ENCODE assay signal across 8 cellular contexts in genomic region chr9:21993893-21994525, GRCh38. TPM values are rescaled to one million over a fixed set of nuclear protein-coding genes. Genes with fewer than 3 reads are reported as not detected.
DNase-seq lines count a peak whose midpoint lies in the region; ATAC-seq and TF ChIP-seq lines count a peak whose summit lies in the region.

TSS of gene CDKN2A (minus strand) at chr9:21994392.

- peak; percentile 39 for ATAC-seq in GM21723 (IDR thresholded peaks at IDR 0.05; ENCODE audit: unreplicated experiment)

- 7 to 12% methylated on average over 26 to 36 of the region's 52 CpGs for WGBS in tibial nerve, 2 donors

- peaks cover 0 to 45% of the 10 kb centered on the region in 2 donors for H3K27me3 ChIP-seq in tibial nerve

- TF ChIP-seq CTCF in GM12874 (IDR thresholded peaks at IDR 0.05; ENCODE audit: insufficient read depth, low read depth, low read length) (0 out of 2 replicates have a peak, but pooled peaks have one; percentile 26), tibial nerve (IDR thresholded peaks at IDR 0.05) (no peak)

- H3K9me3 ChIP-seq in KOPT-K1 (ENCODE audit: insufficient read depth, low read length, poor library complexity, severe bottlenecking) (no peaks in the 10 kb centered on the region), tibial nerve (no peaks in the 10 kb centered on the region)

- H3K4me3 ChIP-seq in tibial nerve: peak within 1 kb of the TSS; percentile 48 to 88 (median 87)

- H3K27ac ChIP-seq in KOPT-K1 (ENCODE audit: low read depth, low read length, poor library complexity, severe bottlenecking): peak within 1 kb of the TSS; percentile 73
- H3K27ac ChIP-seq in tibial nerve: peak within 1 kb of the TSS in 3 of 4 donors; percentile 77 to 87 (median 86)

- peaks cover 10% of the 10 kb centered on the region; the same call in 1 of the 2 replicates for H3K36me3 ChIP-seq in KOPT-K1 (ENCODE audit: insufficient read depth, low read length)
- no peaks in the 10 kb centered on the region for H3K36me3 ChIP-seq in tibial nerve

- DNase-seq in T-helper 22 cell (ENCODE audit: low read depth) (peak; percentile 30), dermis blood vessel endothelial cell (peak; percentile 64), lung microvascular endothelial cell (ENCODE audit: low read depth in 2 of 2) (peak; percentile 55 to 60), tibial nerve (ENCODE audit: low spot score in 2 of 2) (no peak), 8988T (no peak)

- no peak for TF ChIP-seq POLR2A in tibial nerve (IDR thresholded peaks at IDR 0.05)

- TF ChIP-seq EP300 in tibial nerve (IDR thresholded peaks at IDR 0.05): no peak

- peaks cover 0 to 25% (median 5%) of the 10 kb centered on the region in 4 donors for H3K4me1 ChIP-seq in tibial nerve

RNA-seq across cellular contexts. Expression of gene CDKN2A, which starts in this region (rescaled TPM):
- total RNA-seq in dermis blood vessel endothelial cell (1.0 and 1.3 TPM in 2 replicates), lung microvascular endothelial cell (0.60 and 13.3 TPM in 2 replicates), tibial nerve (10 to 100 TPM in 1 of 4 donors, 1 to 10 TPM in 3; 1.7 to 11.6 (median 2.4) TPM)

Comparison
In these comparisons a context has a peak if more than half of its experiments do, and no peak if none do; other contexts are left out.
1. DNase-seq: peak in T-helper 22 cell (single experiment), dermis blood vessel endothelial cell (single experiment) and lung microvascular endothelial cell (2 of 2); none in tibial nerve (0 of 2) and 8988T (single experiment).